Comparison of ENCODE assay signal across 17 cellular contexts in the genomic region with DNA sequence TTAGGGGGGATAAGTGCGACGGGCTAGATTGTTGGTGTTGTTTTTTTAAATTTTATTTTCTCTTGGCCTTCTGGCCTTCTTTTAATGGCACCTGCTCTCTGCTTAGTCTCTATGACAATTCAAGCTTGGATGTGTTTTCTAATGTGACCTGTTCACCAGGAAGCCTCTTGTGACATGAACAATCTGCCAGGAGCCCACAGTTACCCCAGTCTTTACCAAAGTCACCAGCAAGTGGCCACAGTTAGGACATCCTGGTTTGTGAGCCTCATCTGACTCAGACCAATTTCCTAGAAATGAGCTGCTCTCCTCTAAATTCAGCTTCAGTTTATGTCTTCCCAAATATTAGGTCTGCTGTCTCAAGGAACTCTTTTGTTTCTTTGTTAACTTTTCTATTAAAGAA.
A peak's percentile ranks its signal among the peaks of the same experiment; 100 is the strongest.
DNase-seq lines count a peak whose midpoint lies in the region; ATAC-seq lines count a peak whose summit lies in the region.
"Had no signal": no experiment of that assay in that cellular context is flagged by ENCODE, and none has a peak within 500 bp of the region (broad histone marks: within the 10 kb centered on the region; RNA-seq: fewer than 3 reads in every experiment).

No MANE protein-coding gene starts in this region.

- no peak for DNase-seq in activated T-cell treated with anti-CD3 and anti-CD28 coated beads, Interleukin-2, amount 50 U/mL, for 72 hours
- DNase-seq in activated T-cell treated with anti-CD3 and anti-CD28 coated beads, Interleukin-2, amount 50 U/mL, for 4 hours = no peak
- DNase-seq in stimulated activated naive CD8-positive, alpha-beta T cell treated with anti-CD3 and anti-CD28 coated beads, Interleukin-15, Interleukin-2, amounts not matched to agents 100 U/mL and 50 U/mL, for 24 hours = no peak
- no peak for DNase-seq in T-helper 17 cell
- no peak for DNase-seq in stimulated activated naive CD8-positive, alpha-beta T cell treated with anti-CD3 and anti-CD28 coated beads, Interleukin-15, amount 100 ng/mL, for 72 hours
- DNase-seq: C1 segment of cervical spinal cord; Calu3; CD4-positive, alpha-beta T cell; DMS79; EL; GOT3; IMR-90 had no signal

- peak overlapping the region; percentile 12 for H3K27ac Mint-ChIP-seq in activated T-cell treated with anti-CD3 and anti-CD28 coated beads, Interleukin-2, amount 50 U/mL, for 72 hours
- peak overlapping the region; percentile 30 for H3K27ac Mint-ChIP-seq in stimulated activated naive CD8-positive, alpha-beta T cell treated with anti-CD3 and anti-CD28 coated beads, Interleukin-15, Interleukin-2, amounts not matched to agents 100 ng/mL and 50 ng/mL, for 24 hours
- H3K27ac Mint-ChIP-seq in T-helper 17 cell = peak overlapping the region; percentile 61
- H3K27ac Mint-ChIP-seq in stimulated activated naive CD8-positive, alpha-beta T cell treated with anti-CD3 and anti-CD28 coated beads, Interleukin-15, amount 100 ng/mL, for 72 hours = peak overlapping the region in 1 of 2 donors; percentile 79
- H3K27ac Mint-ChIP-seq: B cell; CD4-positive, alpha-beta T cell had no signal

- H3K9me3 ChIP-seq in T-helper 17 cell (ENCODE audit: control insufficient read depth, low read length, poor library complexity, severe bottlenecking) = no peaks in the 10 kb centered on the region
- H3K9me3 ChIP-seq: HAP-1 had no signal

- peaks cover 4 to 12% of the 10 kb centered on the region in 2 donors for H3K36me3 Mint-ChIP-seq in activated T-cell treated with anti-CD3 and anti-CD28 coated beads, Interleukin-2, amount 50 U/mL, for 72 hours (ENCODE audit: insufficient read depth in 2 of 2)
- H3K36me3 Mint-ChIP-seq in activated T-cell treated with anti-CD3 and anti-CD28 coated beads, Interleukin-2, amount 50 U/mL, for 4 hours (ENCODE audit: insufficient read depth) = peaks cover 55% of the 10 kb centered on the region
- H3K36me3 Mint-ChIP-seq in stimulated activated naive CD8-positive, alpha-beta T cell treated with anti-CD3 and anti-CD28 coated beads, Interleukin-15, Interleukin-2, amounts not matched to agents 100 ng/mL and 50 ng/mL, for 24 hours (ENCODE audit: low read depth) = peaks cover 72% of the 10 kb centered on the region
- H3K36me3 Mint-ChIP-seq in T-helper 17 cell (ENCODE audit: low read depth) = peaks cover 28% of the 10 kb centered on the region

- no peaks in the 10 kb centered on the region for H3K4me1 Mint-ChIP-seq in activated T-cell treated with anti-CD3 and anti-CD28 coated beads, Interleukin-2, amount 50 U/mL, for 72 hours (ENCODE audit: low read depth)
- H3K4me1 Mint-ChIP-seq in activated T-cell treated with anti-CD3 and anti-CD28 coated beads, Interleukin-2, amount 50 U/mL, for 4 hours (ENCODE audit: low read depth) = no peaks in the 10 kb centered on the region
- H3K4me1 Mint-ChIP-seq in stimulated activated naive CD8-positive, alpha-beta T cell treated with anti-CD3 and anti-CD28 coated beads, Interleukin-15, Interleukin-2, amounts not matched to agents 100 ng/mL and 50 ng/mL, for 24 hours (ENCODE audit: low read depth) = peaks cover 4% of the 10 kb centered on the region
- H3K4me1 Mint-ChIP-seq in T-helper 17 cell = peaks cover 12% of the 10 kb centered on the region
- H3K4me1 Mint-ChIP-seq in stimulated activated naive CD8-positive, alpha-beta T cell treated with anti-CD3 and anti-CD28 coated beads, Interleukin-15, amount 100 ng/mL, for 72 hours = peaks cover 15% of the 10 kb centered on the region
- H3K4me1 Mint-ChIP-seq: B cell had no signal

- no peak overlapping the region for H3K4me3 Mint-ChIP-seq in activated T-cell treated with anti-CD3 and anti-CD28 coated beads, Interleukin-2, amount 50 U/mL, for 72 hours
- H3K4me3 Mint-ChIP-seq in activated T-cell treated with anti-CD3 and anti-CD28 coated beads, Interleukin-2, amount 50 U/mL, for 4 hours = no peak overlapping the region
- no peak overlapping the region for H3K4me3 Mint-ChIP-seq in stimulated activated naive CD8-positive, alpha-beta T cell treated with anti-CD3 and anti-CD28 coated beads, Interleukin-15, Interleukin-2, amounts not matched to agents 100 ng/mL and 50 ng/mL, for 24 hours
- H3K4me3 Mint-ChIP-seq in T-helper 17 cell = no peak overlapping the region
- no peak overlapping the region for H3K4me3 Mint-ChIP-seq in stimulated activated naive CD8-positive, alpha-beta T cell treated with anti-CD3 and anti-CD28 coated beads, Interleukin-15, amount 100 ng/mL, for 72 hours
- H3K4me3 Mint-ChIP-seq: B cell; CD4-positive, alpha-beta T cell had no signal

- no peak for ATAC-seq in activated T-cell treated with anti-CD3 and anti-CD28 coated beads, Interleukin-2, amount 50 U/mL, for 72 hours (replicated peaks in 1 of 2)
- ATAC-seq in activated T-cell treated with anti-CD3 and anti-CD28 coated beads, Interleukin-2, amount 50 U/mL, for 4 hours = no peak
- ATAC-seq in stimulated activated naive CD8-positive, alpha-beta T cell treated with anti-CD3 and anti-CD28 coated beads, Interleukin-15, Interleukin-2, amounts not matched to agents 100 U/mL and 50 U/mL, for 24 hours = no peak
- ATAC-seq in T-helper 17 cell (no peak), GM19397 (IDR thresholded peaks at IDR 0.05; ENCODE audit: unreplicated experiment) (no peak), HG02610 (IDR thresholded peaks at IDR 0.05; ENCODE audit: unreplicated experiment) (no peak)
- ATAC-seq in stimulated activated naive CD8-positive, alpha-beta T cell treated with anti-CD3 and anti-CD28 coated beads, Interleukin-15, amount 100 ng/mL, for 72 hours = peak; percentile 55

- H3K27me3 Mint-ChIP-seq in activated T-cell treated with anti-CD3 and anti-CD28 coated beads, Interleukin-2, amount 50 U/mL, for 72 hours (ENCODE audit: low read depth) = no peaks in the 10 kb centered on the region
- H3K27me3 Mint-ChIP-seq in activated T-cell treated with anti-CD3 and anti-CD28 coated beads, Interleukin-2, amount 50 U/mL, for 4 hours (ENCODE audit: low read depth) = no peaks in the 10 kb centered on the region
- H3K27me3 Mint-ChIP-seq in stimulated activated naive CD8-positive, alpha-beta T cell treated with anti-CD3 and anti-CD28 coated beads, Interleukin-15, Interleukin-2, amounts not matched to agents 100 ng/mL and 50 ng/mL, for 24 hours = no peaks in the 10 kb centered on the region
- no peaks in the 10 kb centered on the region for H3K27me3 Mint-ChIP-seq in T-helper 17 cell
- H3K27me3 Mint-ChIP-seq in stimulated activated naive CD8-positive, alpha-beta T cell treated with anti-CD3 and anti-CD28 coated beads, Interleukin-15, amount 100 ng/mL, for 72 hours = no peaks in the 10 kb centered on the region
- H3K27me3 Mint-ChIP-seq: B cell; CD4-positive, alpha-beta T cell had no signal

- no peaks in the 10 kb centered on the region for H3K9me3 Mint-ChIP-seq in activated T-cell treated with anti-CD3 and anti-CD28 coated beads, Interleukin-2, amount 50 U/mL, for 72 hours
- no peaks in the 10 kb centered on the region for H3K9me3 Mint-ChIP-seq in activated T-cell treated with anti-CD3 and anti-CD28 coated beads, Interleukin-2, amount 50 U/mL, for 4 hours
- H3K9me3 Mint-ChIP-seq in stimulated activated naive CD8-positive, alpha-beta T cell treated with anti-CD3 and anti-CD28 coated beads, Interleukin-15, Interleukin-2, amounts not matched to agents 100 ng/mL and 50 ng/mL, for 24 hours = no peaks in the 10 kb centered on the region
- H3K9me3 Mint-ChIP-seq in stimulated activated naive CD8-positive, alpha-beta T cell treated with anti-CD3 and anti-CD28 coated beads, Interleukin-15, amount 100 ng/mL, for 72 hours = no peaks in the 10 kb centered on the region
- H3K9me3 Mint-ChIP-seq: CD4-positive, alpha-beta T cell had no signal
